In genomic region chr15:95019907-95020306, GRCh38 we compare ENCODE assay signal across 27 cellular contexts.
DNase-seq lines count a peak whose midpoint lies in the region; ATAC-seq, FAIRE-seq and TF ChIP-seq lines count a peak whose summit lies in the region.
"Had no signal": no experiment of that assay in that cellular context is flagged by ENCODE, and none has a peak within 500 bp of the region (broad histone marks: within the 10 kb centered on the region; RNA-seq: fewer than 3 reads in every experiment).

No MANE protein-coding gene starts in this region.

- CTCF ChIA-PET in mammary epithelial cell (lab: Charles Lee; ENCODE audit: low non-redundant PET), result no interaction called here
- CTCF ChIA-PET in MCF 10A (lab: Yijun Ruan, JAX), result interaction anchor here (0.6 to 1.5 kb wide), 3 partner anchors 344 to 350 kb away, joined by 3 read pairs; no protein-coding TSS in a partner anchor

- H2AK5ac ChIP-seq in mesenchymal stem cell (ENCODE audit: low read length, severe bottlenecking), result peak overlapping the region; percentile 4

- POLR2A ChIA-PET in MCF 10A (lab: Yijun Ruan, JAX), result interaction anchor here (0.6 to 0.9 kb wide), 3 partner anchors 37 to 343 kb away, joined by 3 to 4 read pairs (median 3); no protein-coding TSS in a partner anchor

- H3K27ac Mint-ChIP-seq in MCF 10A (ENCODE audit: low read depth, unreplicated experiment) (no peak overlapping the region), astrocyte (ENCODE audit: unreplicated experiment) (peak overlapping the region; percentile 66)
- H3K27ac Mint-ChIP-seq: CD4-positive, alpha-beta T cell; GM23338 had no signal

- no peak overlapping the region for H3K4ac ChIP-seq in mesenchymal stem cell (ENCODE audit: low read depth in 1 of 2, low read length in 2 of 2)

- H2AFZ ChIP-seq in mammary epithelial cell (ENCODE audit: low read depth, low read length) (no peak overlapping the region), astrocyte (ENCODE audit: low read depth, low read length) (no peak overlapping the region), mesenchymal stem cell (ENCODE audit: low read depth, low read length) (no peak overlapping the region)
- H2AFZ ChIP-seq: GM23338 had no signal

- no peak overlapping the region for H4K8ac ChIP-seq in mesenchymal stem cell (ENCODE audit: low read length)

- no peak overlapping the region for H2BK5ac ChIP-seq in mesenchymal stem cell (ENCODE audit: low read depth, low read length, poor library complexity, severe bottlenecking)

- H4K20me1 ChIP-seq in mammary epithelial cell (ENCODE audit: insufficient read depth, low read length) (no peaks in the 10 kb centered on the region), astrocyte (ENCODE audit: insufficient read depth, low read length) (no peaks in the 10 kb centered on the region)
- H4K20me1 ChIP-seq: BLaER1 had no signal

- no peak overlapping the region for H2BK15ac ChIP-seq in mesenchymal stem cell (ENCODE audit: low read depth, poor library complexity, severe bottlenecking)

- H2BK12ac ChIP-seq in mesenchymal stem cell (ENCODE audit: low read length in 2 of 2), result peak overlapping the region in 1 of 2 experiments; percentile 86

- H3K4me2 ChIP-seq in mammary epithelial cell (ENCODE audit: insufficient read depth, low read depth, low read length) (no peak overlapping the region), astrocyte (ENCODE audit: low read length) (no peak overlapping the region), mesenchymal stem cell (ENCODE audit: low read length, poor library complexity, severe bottlenecking) (no peak overlapping the region)
- H3K4me2 ChIP-seq: BLaER1, GM23338 had no signal

- no peak for TF ChIP-seq CTCF in mammary epithelial cell (conservative IDR thresholded peaks at IDR 0.05 in 1 of 2, IDR thresholded peaks at IDR 0.05 in 1 of 2; ENCODE audit: extremely low read depth in 1 of 2, insufficient read depth in 1 of 2, low read depth in 1 of 2, low read length in 2 of 2)
- no peak for TF ChIP-seq CTCF in MCF 10A (IDR thresholded peaks at IDR 0.05; ENCODE audit: unreplicated experiment)
- no peak for TF ChIP-seq CTCF in astrocyte (IDR thresholded peaks at IDR 0.05; ENCODE audit: insufficient read depth, low read depth, low read length)
- no peak for TF ChIP-seq CTCF in spleen (IDR thresholded peaks at IDR 0.05 in 8 of 11, conservative IDR thresholded peaks at IDR 0.05 in 3 of 11)
- TF ChIP-seq CTCF in prostate gland (IDR thresholded peaks at IDR 0.05), result no peak

- H3K27ac ChIP-seq in mammary epithelial cell (ENCODE audit: insufficient read depth, low read depth, low read length) (no peak overlapping the region), astrocyte (ENCODE audit: low read depth, low read length) (no peak overlapping the region), mesenchymal stem cell (ENCODE audit: low read length, poor library complexity, severe bottlenecking) (no peak overlapping the region), spleen (peak overlapping the region in 5 of 8 donors; percentile 45 to 83 (median 74)), prostate gland (no peak overlapping the region)
- H3K27ac ChIP-seq: 22Rv1, BLaER1, Peyer's patch, SJSA1 had no signal

- H3K9ac ChIP-seq in mammary epithelial cell (ENCODE audit: insufficient read depth, low read length) (no peak overlapping the region), astrocyte (ENCODE audit: low read length) (no peak overlapping the region), mesenchymal stem cell (ENCODE audit: low read length) (no peak overlapping the region)
- H3K9ac ChIP-seq: BLaER1 had no signal

- H3K36me3 ChIP-seq in mammary epithelial cell (ENCODE audit: insufficient read depth, low read length) (no peaks in the 10 kb centered on the region), astrocyte (ENCODE audit: insufficient read depth, low read length) (no peaks in the 10 kb centered on the region), mesenchymal stem cell (ENCODE audit: control insufficient read depth in 1 of 2, insufficient read depth in 2 of 2, low read depth in 1 of 2, low read length in 2 of 2) (no peaks in the 10 kb centered on the region), spleen (no peaks in the 10 kb centered on the region), prostate gland (no peaks in the 10 kb centered on the region)
- H3K36me3 ChIP-seq: BLaER1, Peyer's patch, SJSA1 had no signal

- no peaks in the 10 kb centered on the region for H3K9me3 ChIP-seq in mammary epithelial cell (replicated peaks; ENCODE audit: insufficient read depth, low read length)
- no peaks in the 10 kb centered on the region for H3K9me3 ChIP-seq in astrocyte (ENCODE audit: insufficient read depth, low read depth, low read length)
- peaks cover 7% of the 10 kb centered on the region for H3K9me3 ChIP-seq in mesenchymal stem cell (ENCODE audit: control insufficient read depth, low read length)
- peaks cover 0 to 20% (median 7%) of the 10 kb centered on the region in 8 donors for H3K9me3 ChIP-seq in spleen
- no peaks in the 10 kb centered on the region for H3K9me3 ChIP-seq in prostate gland
- H3K9me3 ChIP-seq: BLaER1, Peyer's patch, SJSA1 had no signal

- no peak overlapping the region for H3K4me3 ChIP-seq in mammary epithelial cell (replicated peaks in 1 of 3; ENCODE audit: insufficient read depth in 1 of 3, low read depth in 2 of 3, low read length in 3 of 3)
- no peak overlapping the region for H3K4me3 ChIP-seq in astrocyte (ENCODE audit: insufficient read depth, low read depth, low read length)
- H3K4me3 ChIP-seq in mesenchymal stem cell (ENCODE audit: insufficient read depth in 1 of 2, low read depth in 1 of 2, low read length in 2 of 2), result no peak overlapping the region
- no peak overlapping the region for H3K4me3 ChIP-seq in spleen
- H3K4me3 ChIP-seq in prostate gland, result no peak overlapping the region
- H3K4me3 ChIP-seq: BLaER1, GM12878, GM23338, Peyer's patch, SJSA1 had no signal

- H2BK120ac ChIP-seq in mesenchymal stem cell (ENCODE audit: low read depth, low read length), result peak overlapping the region; percentile 67

- no peaks in the 10 kb centered on the region for H3K27me3 Mint-ChIP-seq in MCF 10A (ENCODE audit: insufficient read depth, unreplicated experiment)
- no peaks in the 10 kb centered on the region for H3K27me3 Mint-ChIP-seq in astrocyte (ENCODE audit: low read depth, unreplicated experiment)
- H3K27me3 Mint-ChIP-seq: CD4-positive, alpha-beta T cell had no signal

- H3K4me1 ChIP-seq in mammary epithelial cell (ENCODE audit: insufficient read depth, low read length) (peaks cover 28% of the 10 kb centered on the region), astrocyte (ENCODE audit: insufficient read depth, low read length) (peaks cover 11% of the 10 kb centered on the region), mesenchymal stem cell (ENCODE audit: control insufficient read depth, insufficient read depth, low read depth, low read length) (no peaks in the 10 kb centered on the region), spleen (peaks cover 0 to 24% (median 2%) of the 10 kb centered on the region in 6 donors), prostate gland (replicated peaks) (no peaks in the 10 kb centered on the region)
- H3K4me1 ChIP-seq: BLaER1, Peyer's patch, SJSA1 had no signal

- FAIRE-seq in astrocyte (lab: Jason Lieb, UNC), result no peak
- FAIRE-seq: GM12878, HepG2 had no signal

- no TSS peak for BruUV-seq in mammary epithelial cell (replicated peaks; lab: Mats Ljungman, UMichigan)
- BruUV-seq in MCF 10A (replicated peaks; lab: Mats Ljungman, UMichigan), result no TSS peak

- intact Hi-C loops in mammary epithelial cell (cut with micrococcal nuclease), result loop anchor here (1.0 to 10.0 kb wide), 5 partner anchors 228 to 605 kb away; no protein-coding TSS in a partner anchor
- intact Hi-C loops in MCF 10A (cut with micrococcal nuclease), result loop anchor here (2.0 to 10.0 kb wide), 2 partner anchors 343 to 1565 kb away; no protein-coding TSS in a partner anchor
- intact Hi-C loops in spleen (cut with DNase I; ENCODE audit: low total_unique reads), result loop anchor here (10.0 kb wide), 1 partner anchor 105 kb away; no protein-coding TSS in a partner anchor
- intact Hi-C loops in prostate gland (cut with DNase I), result no loop called here

- DNase-seq in mammary epithelial cell (peak; percentile 43), MCF 10A (ENCODE audit: unreplicated experiment) (no peak), astrocyte (ENCODE audit: low read depth) (peak; percentile 30), mesenchymal stem cell (no peak), spleen (no peak), prostate gland (ENCODE audit: low spot score) (no peak), HuH-7 (ENCODE audit: low spot score) (no peak)
- DNase-seq: ACHN; CD4-positive, alpha-beta T cell; COR-L47; DMS79; KG1; NCI-H1105; NCI-H146; NCI-H2029; NCI-H524 treated with DMSO at 0.1 percent for 48 hours; NCI-H82; Peyer's patch had no signal

- H3K14ac ChIP-seq in mesenchymal stem cell (ENCODE audit: low read length in 2 of 2), result no peak overlapping the region

- H3K36me3 Mint-ChIP-seq in MCF 10A (ENCODE audit: insufficient read depth, unreplicated experiment), result no peaks in the 10 kb centered on the region
- no peaks in the 10 kb centered on the region for H3K36me3 Mint-ChIP-seq in astrocyte (ENCODE audit: low read depth, unreplicated experiment)

- no peaks in the 10 kb centered on the region for H3K27me3 ChIP-seq in mammary epithelial cell (ENCODE audit: insufficient read depth, low read length)
- H3K27me3 ChIP-seq in astrocyte (ENCODE audit: insufficient read depth, low read length), result no peaks in the 10 kb centered on the region
- no peaks in the 10 kb centered on the region for H3K27me3 ChIP-seq in mesenchymal stem cell (ENCODE audit: control insufficient read depth in 1 of 2, insufficient read depth in 1 of 2, low read length in 2 of 2)
- H3K27me3 ChIP-seq in spleen (replicated peaks in 1 of 7), result no peaks in the 10 kb centered on the region
- no peaks in the 10 kb centered on the region for H3K27me3 ChIP-seq in prostate gland (replicated peaks; ENCODE audit: insufficient read depth)
- H3K27me3 ChIP-seq: BLaER1, Peyer's patch, SJSA1 had no signal

- peaks cover 11% of the 10 kb centered on the region for H3K4me1 Mint-ChIP-seq in MCF 10A (ENCODE audit: insufficient read depth, unreplicated experiment)
- peaks cover 33% of the 10 kb centered on the region for H3K4me1 Mint-ChIP-seq in astrocyte (ENCODE audit: low read depth, unreplicated experiment)

- 0% methylated on average over 1 of the region's 1 CpG for WGBS in mammary epithelial cell (ENCODE audit: low coverage, missing lambda C conversion rate)
- 100% methylated on average over 1 of the region's 1 CpG for WGBS in mesenchymal stem cell
- 65 to 89% (median 77%) methylated on average over 1 of the region's 1 CpG for WGBS in spleen, 5 donors
- 73% methylated on average over 1 of the region's 1 CpG for WGBS in prostate gland

- H3K23ac ChIP-seq in mesenchymal stem cell (ENCODE audit: low read length in 2 of 2), result no peak overlapping the region

- ATAC-seq in HG02798 (IDR thresholded peaks at IDR 0.05; ENCODE audit: poor library complexity, unreplicated experiment), result no peak
- ATAC-seq: GM23338, HCT116, HepG2, Right ventricle myocardium inferior had no signal

- H3K79me2 ChIP-seq in mammary epithelial cell (ENCODE audit: insufficient read depth, low read length), result no peaks in the 10 kb centered on the region
- no peaks in the 10 kb centered on the region for H3K79me2 ChIP-seq in astrocyte (ENCODE audit: insufficient read depth, low read length)

- no peak overlapping the region for H3K4me3 Mint-ChIP-seq in MCF 10A (ENCODE audit: unreplicated experiment)
- H3K4me3 Mint-ChIP-seq in astrocyte (ENCODE audit: unreplicated experiment), result no peak overlapping the region
- H3K4me3 Mint-ChIP-seq: CD4-positive, alpha-beta T cell; GM23338 had no signal

- peak overlapping the region; percentile 13 to 45 for H3K18ac ChIP-seq in mesenchymal stem cell (ENCODE audit: low read depth in 1 of 2, low read length in 2 of 2)

- in situ Hi-C loops in mammary epithelial cell (cut with MboI; ENCODE audit: low sequenced_read_pairs in 2 of 2), result loop anchor here (10.0 kb wide), 3 partner anchors 235 to 1325 kb away; no protein-coding TSS in a partner anchor

- dilution Hi-C loops in mammary epithelial cell (cut with HindIII; ENCODE audit: low sequenced_read_pairs), result no loop called here

- H4K91ac ChIP-seq in mesenchymal stem cell (ENCODE audit: low read length), result no peak overlapping the region

- TF ChIP-seq POLR2A in spleen (IDR thresholded peaks at IDR 0.05), result no peak
- no peak for TF ChIP-seq POLR2A in prostate gland (IDR thresholded peaks at IDR 0.05)

- no peaks in the 10 kb centered on the region for H3K79me1 ChIP-seq in mesenchymal stem cell (replicated peaks; ENCODE audit: low read length, poor library complexity, severe bottlenecking)

- H3K9me3 Mint-ChIP-seq in MCF 10A (ENCODE audit: unreplicated experiment) (no peaks in the 10 kb centered on the region), astrocyte (ENCODE audit: unreplicated experiment) (no peaks in the 10 kb centered on the region)
- H3K9me3 Mint-ChIP-seq: GM23338 had no signal

Comparison
In these comparisons a context has a peak if more than half of its experiments do, and no peak if none do; other contexts are left out.
1. DNase-seq: peak in mammary epithelial cell (single experiment) and astrocyte (single experiment); none in MCF 10A (single experiment), mesenchymal stem cell (single experiment), spleen (single experiment), prostate gland (single experiment) and HuH-7 (single experiment).
2. H3K27ac ChIP-seq: peak in spleen (5 of 8); none in mammary epithelial cell (single experiment), astrocyte (single experiment), mesenchymal stem cell (single experiment) and prostate gland (0 of 2).